Comparison of ENCODE assay signal across 1 cellular context in the genomic region with DNA sequence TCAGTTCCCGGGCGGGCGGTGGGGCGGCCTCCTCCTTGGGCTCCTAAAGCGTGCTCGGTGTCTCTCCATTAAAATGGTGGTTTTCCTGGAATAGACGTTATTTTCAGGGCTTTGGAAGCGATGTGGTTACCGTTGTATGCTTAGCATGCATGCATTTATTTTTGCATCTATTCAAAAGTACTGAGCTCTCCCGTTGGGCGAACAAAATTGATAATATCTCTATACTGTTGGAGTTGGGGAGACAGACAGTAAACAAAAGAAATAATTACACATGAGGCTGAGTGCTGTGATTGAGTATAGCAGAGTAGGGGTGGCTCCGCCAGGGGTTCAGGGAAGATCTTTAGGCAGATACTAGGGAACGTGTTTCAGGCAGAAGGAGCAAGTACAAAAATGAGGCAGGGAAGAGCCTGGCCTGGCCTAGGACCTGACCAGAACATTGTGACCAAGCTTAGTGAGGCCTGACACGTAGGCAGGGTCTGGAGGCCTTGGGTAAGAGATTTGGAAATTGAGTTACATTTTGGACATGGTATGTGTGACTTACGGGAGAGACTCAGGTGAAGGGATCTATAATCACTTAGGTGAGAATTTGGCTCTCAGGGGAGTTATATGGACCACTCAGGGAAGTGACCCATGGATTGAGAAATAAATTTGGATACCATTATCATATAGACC.
TF ChIP-seq lines count a peak whose summit lies in the region.

No MANE protein-coding gene starts in this region.

TF ChIP-seq in HEK293, 187 proteins besides CTCF, POLR2A, EP300 and RAD21:
- TF ChIP-seq ZBTB11 (tag by site-specific recombination; conservative IDR thresholded peaks at IDR 0.05; ENCODE audit: low read depth): 0 out of 2 replicates have a peak, but pooled peaks have one; percentile 12
- TF ChIP-seq ZNF560 (tag by site-specific recombination; IDR thresholded peaks at IDR 0.05; ENCODE audit: borderline replicate concordance): no peak
- TF ChIP-seq SP7 (tag by site-specific recombination; IDR thresholded peaks at IDR 0.05): peak; percentile 45; the same call in 1 of the 2 replicates
- 0 out of 2 replicates have a peak, but pooled peaks have one; percentile 31 for TF ChIP-seq ZNF660 (tag by site-specific recombination; IDR thresholded peaks at IDR 0.05)
- no peak for TF ChIP-seq ZIC2 (tag by site-specific recombination; IDR thresholded peaks at IDR 0.05)
- no peak for TF ChIP-seq ZNF19 (tag by site-specific recombination; IDR thresholded peaks at IDR 0.05; ENCODE audit: low read depth)
- TF ChIP-seq KLF8 (tag by site-specific recombination; IDR thresholded peaks at IDR 0.05): peak; percentile 41; the same call in 1 of the 2 replicates
- no peak for TF ChIP-seq ZNF776 (tag by site-specific recombination; IDR thresholded peaks at IDR 0.05; ENCODE audit: borderline replicate concordance)
- no peak for TF ChIP-seq ZNF704 (tag by site-specific recombination; IDR thresholded peaks at IDR 0.05)
- TF ChIP-seq ZNF513 (tag by site-specific recombination; IDR thresholded peaks at IDR 0.05): peak; percentile 31; the same call in 1 of the 2 replicates
- TF ChIP-seq ZNF335 (tag by site-specific recombination; conservative IDR thresholded peaks at IDR 0.05): peak; percentile 34; the same call in 1 of the 2 replicates
- no peak for TF ChIP-seq ZNF654 (tag by site-specific recombination; IDR thresholded peaks at IDR 0.05; ENCODE audit: low read depth)
- no peak for TF ChIP-seq ZNF549 (tag by site-specific recombination; IDR thresholded peaks at IDR 0.05)
- peak; percentile 88 for TF ChIP-seq ZBTB20 (tag by site-specific recombination; IDR thresholded peaks at IDR 0.05)
- 0 out of 2 replicates have a peak, but pooled peaks have one; percentile 6 for TF ChIP-seq ZNF324 (tag by site-specific recombination; IDR thresholded peaks at IDR 0.05)
- no peak for TF ChIP-seq ZNF133 (tag by site-specific recombination; IDR thresholded peaks at IDR 0.05)
- 0 out of 2 replicates have a peak, but pooled peaks have one; percentile 18 for TF ChIP-seq ZNF18 (tag by site-specific recombination; IDR thresholded peaks at IDR 0.05)
- TF ChIP-seq ZNF510 (tag by site-specific recombination; IDR thresholded peaks at IDR 0.05; ENCODE audit: insufficient replicate concordance): no peak
- no peak for TF ChIP-seq ZNF555 (tag by site-specific recombination; conservative IDR thresholded peaks at IDR 0.05)
- peak; percentile 3; the same call in 1 of the 2 replicates for TF ChIP-seq KLF1 (tag by site-specific recombination; IDR thresholded peaks at IDR 0.05)
- TF ChIP-seq, protein P1, sequence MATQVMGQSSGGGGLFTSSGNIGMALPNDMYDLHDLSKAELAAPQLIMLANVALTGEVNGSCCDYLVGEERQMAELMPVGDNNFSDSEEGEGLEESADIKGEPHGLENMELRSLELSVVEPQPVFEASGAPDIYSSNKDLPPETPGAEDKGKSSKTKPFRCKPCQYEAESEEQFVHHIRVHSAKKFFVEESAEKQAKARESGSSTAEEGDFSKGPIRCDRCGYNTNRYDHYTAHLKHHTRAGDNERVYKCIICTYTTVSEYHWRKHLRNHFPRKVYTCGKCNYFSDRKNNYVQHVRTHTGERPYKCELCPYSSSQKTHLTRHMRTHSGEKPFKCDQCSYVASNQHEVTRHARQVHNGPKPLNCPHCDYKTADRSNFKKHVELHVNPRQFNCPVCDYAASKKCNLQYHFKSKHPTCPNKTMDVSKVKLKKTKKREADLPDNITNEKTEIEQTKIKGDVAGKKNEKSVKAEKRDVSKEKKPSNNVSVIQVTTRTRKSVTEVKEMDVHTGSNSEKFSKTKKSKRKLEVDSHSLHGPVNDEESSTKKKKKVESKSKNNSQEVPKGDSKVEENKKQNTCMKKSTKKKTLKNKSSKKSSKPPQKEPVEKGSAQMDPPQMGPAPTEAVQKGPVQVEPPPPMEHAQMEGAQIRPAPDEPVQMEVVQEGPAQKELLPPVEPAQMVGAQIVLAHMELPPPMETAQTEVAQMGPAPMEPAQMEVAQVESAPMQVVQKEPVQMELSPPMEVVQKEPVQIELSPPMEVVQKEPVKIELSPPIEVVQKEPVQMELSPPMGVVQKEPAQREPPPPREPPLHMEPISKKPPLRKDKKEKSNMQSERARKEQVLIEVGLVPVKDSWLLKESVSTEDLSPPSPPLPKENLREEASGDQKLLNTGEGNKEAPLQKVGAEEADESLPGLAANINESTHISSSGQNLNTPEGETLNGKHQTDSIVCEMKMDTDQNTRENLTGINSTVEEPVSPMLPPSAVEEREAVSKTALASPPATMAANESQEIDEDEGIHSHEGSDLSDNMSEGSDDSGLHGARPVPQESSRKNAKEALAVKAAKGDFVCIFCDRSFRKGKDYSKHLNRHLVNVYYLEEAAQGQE (tag by site-specific recombination; IDR thresholded peaks at IDR 0.05): no peak
- TF ChIP-seq EGR2 (tag by site-specific recombination; IDR thresholded peaks at IDR 0.05; ENCODE audit: low read depth): no peak
- TF ChIP-seq ZBTB48 (tag by site-specific recombination; IDR thresholded peaks at IDR 0.05): peak; percentile 19; the same call in 1 of the 2 replicates
- peak; percentile 42; the same call in 1 of the 2 replicates for TF ChIP-seq ZNF366 (tag by site-specific recombination; conservative IDR thresholded peaks at IDR 0.05)
- no peak for TF ChIP-seq ZSCAN23 (tag by site-specific recombination; IDR thresholded peaks at IDR 0.05)
